ENCODE assay signal across 12 cellular contexts in the genomic region with DNA sequence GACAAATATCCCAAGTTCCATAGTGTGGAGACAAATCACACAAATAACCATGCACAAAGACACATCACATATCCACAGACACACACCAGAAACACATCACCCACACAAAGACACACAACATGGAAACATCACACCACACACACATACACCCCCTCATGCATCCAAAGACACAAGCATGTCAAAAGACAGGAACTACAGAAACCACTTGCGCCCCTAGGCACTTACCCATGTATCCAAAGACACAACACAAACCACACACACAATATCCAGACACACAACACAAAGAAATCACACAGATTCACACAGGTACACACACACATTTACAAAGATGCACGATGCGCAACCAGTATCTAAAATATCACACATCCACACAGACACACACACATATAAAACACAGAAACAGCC. TPM values are rescaled to one million over a fixed set of nuclear protein-coding genes. Genes with fewer than 3 reads are reported as not detected.
A peak's percentile ranks its signal among the peaks of the same experiment; 100 is the strongest.
DNase-seq lines count a peak whose midpoint lies in the region; ATAC-seq, FAIRE-seq and TF ChIP-seq lines count a peak whose summit lies in the region.
"Had no signal": no experiment of that assay in that cellular context is flagged by ENCODE, and none has a peak within 500 bp of the region (broad histone marks: within the 10 kb centered on the region; RNA-seq: fewer than 3 reads in every experiment).

No MANE protein-coding gene starts in this region.

- H2BK120ac ChIP-seq in H1 (replicated peaks; ENCODE audit: low read depth, low read length): no peak overlapping the region

- no peak overlapping the region for H3K27ac Mint-ChIP-seq in stimulated activated effector memory CD8-positive, alpha-beta T cell treated with anti-CD3 and anti-CD28 coated beads, Interleukin-12 subunit alpha, Interleukin-12 subunit beta, amount 100 ng/mL, for 72 hours

- H3K23ac ChIP-seq in H1 (ENCODE audit: insufficient read length): peak overlapping the region; percentile 3

- 90% methylated on average over 3 of the region's 3 CpGs; no CpG with 5 or more reads in 1 of the 2 experiments for WGBS in H1 (ENCODE audit: extremely low coverage in 1 of 2, insufficient coverage in 1 of 2, insufficient read length in 1 of 2, insufficient replicate concordance in 2 of 2, low coverage in 1 of 2, low lambda C conversion rate in 2 of 2, missing lambda C conversion rate in 1 of 2), 2 experiments

- H3K79me1 ChIP-seq in H1 (ENCODE audit: low read depth, low read length): peaks cover 4% of the 10 kb centered on the region

- H3K36me3 Mint-ChIP-seq in activated T-cell treated with anti-CD3 and anti-CD28 coated beads, Interleukin-2, amount 50 U/mL, for 4 hours (ENCODE audit: insufficient read depth): no peaks in the 10 kb centered on the region
- no peaks in the 10 kb centered on the region for H3K36me3 Mint-ChIP-seq in stimulated activated effector memory CD8-positive, alpha-beta T cell treated with anti-CD3 and anti-CD28 coated beads, Interleukin-12 subunit alpha, Interleukin-12 subunit beta, amount 100 ng/mL, for 72 hours

- CTCF ChIA-PET in OCI-LY7 (lab: Charles Lee; ENCODE audit: unreplicated experiment) (no interaction called here), H1 (lab: Charles Lee; ENCODE audit: partially characterized antibody) (no interaction called here)

- no peak for FAIRE-seq in H1 (lab: Jason Lieb, UNC)

- TF ChIP-seq RAD21 in H1 (IDR thresholded peaks at IDR 0.05 in 1 of 2, conservative IDR thresholded peaks at IDR 0.05 in 1 of 2; ENCODE audit: low read depth in 2 of 2, low read length in 2 of 2): no peak

- H3K36me3 ChIP-seq in OCI-LY7 (ENCODE audit: insufficient read depth, low read length): peaks cover 1% of the 10 kb centered on the region; the same call in 1 of the 2 replicates
- no peaks in the 10 kb centered on the region; a peak in 1 of 8 replicates for H3K36me3 ChIP-seq in H1 (ENCODE audit: control insufficient read depth in 2 of 4, insufficient read depth in 4 of 4, low read length in 3 of 4)
- H3K36me3 ChIP-seq: upper lobe of left lung had no signal

- H4K91ac ChIP-seq in H1 (replicated peaks; ENCODE audit: insufficient read length, low read length): peak overlapping the region; percentile 34

- no peak overlapping the region for H2BK5ac ChIP-seq in H1 (ENCODE audit: low read depth, low read length)

- no peak overlapping the region for H3K18ac ChIP-seq in H1 (ENCODE audit: extremely low read depth, low read length)

- peaks cover 0 to 5% (median 4%) of the 10 kb centered on the region in 4 experiments; a peak in 2 of 7 replicates for H3K27me3 ChIP-seq in H1 (replicated peaks in 1 of 4; ENCODE audit: control insufficient read depth in 3 of 4, extremely low read depth in 1 of 4, insufficient read depth in 3 of 4, low read length in 3 of 4)

- peaks cover 79% of the 10 kb centered on the region for H3K27me3 Mint-ChIP-seq in activated T-cell treated with anti-CD3 and anti-CD28 coated beads, Interleukin-2, amount 50 U/mL, for 4 hours (ENCODE audit: low read depth)

- no peak for TF ChIP-seq POLR2A in H1 (IDR thresholded peaks at IDR 0.05; ENCODE audit: control extremely low read depth in 1 of 2, low read depth in 2 of 2, low read length in 2 of 2)

- peaks cover 20% of the 10 kb centered on the region for H3K4me1 ChIP-seq in OCI-LY7 (ENCODE audit: insufficient read depth, low read length, poor library complexity, severe bottlenecking)
- H3K4me1 ChIP-seq in H1 (replicated peaks in 1 of 4; ENCODE audit: control insufficient read depth in 3 of 4, insufficient read depth in 4 of 4, low read length in 3 of 4): peaks cover 6 to 17% (median 14%) of the 10 kb centered on the region in 4 experiments

- H3K4me2 ChIP-seq in OCI-LY7 (ENCODE audit: low read length): peak overlapping the region; percentile 74
- peak overlapping the region; percentile 78 to 80 for H3K4me2 ChIP-seq in H1 (ENCODE audit: insufficient read depth in 1 of 2, low read depth in 2 of 2, low read length in 2 of 2)

- POLR2A ChIA-PET in OCI-LY7 (lab: Charles Lee): no interaction called here
- POLR2A ChIA-PET in H1 (lab: Charles Lee; ENCODE audit: partially characterized antibody): no interaction called here

- peak overlapping the region; percentile 59 for H3K4me3 Mint-ChIP-seq in activated T-cell treated with anti-CD3 and anti-CD28 coated beads, Interleukin-2, amount 50 U/mL, for 4 hours
- H3K4me3 Mint-ChIP-seq in stimulated activated effector memory CD8-positive, alpha-beta T cell treated with anti-CD3 and anti-CD28 coated beads, Interleukin-12 subunit alpha, Interleukin-12 subunit beta, amount 100 ng/mL, for 72 hours: peak overlapping the region; percentile 64

- DNase-seq in activated T-cell treated with anti-CD3 and anti-CD28 coated beads, Interleukin-2, amount 50 U/mL, for 4 hours: no peak
- no peak for DNase-seq in activated T-cell treated with anti-CD3 and anti-CD28 coated beads, Interleukin-2, amount 50 U/mL, for 48 hours
- no peak for DNase-seq in OCI-LY7 (ENCODE audit: low spot score)
- no peak for DNase-seq in H1 (ENCODE audit: low read depth in 1 of 2, low spot score in 2 of 2)
- DNase-seq in stimulated activated effector memory CD8-positive, alpha-beta T cell treated with anti-CD3 and anti-CD28 coated beads, Interleukin-12 subunit alpha, Interleukin-12 subunit beta, amount 100 ng/mL, for 72 hours (ENCODE audit: low spot score in 2 of 2): no peak
- no peak for DNase-seq in stimulated activated CD4-positive, alpha-beta T cell treated with anti-CD3 and anti-CD28 coated beads, Interleukin-12 subunit alpha, Interleukin-12 subunit beta, amount 100 ng/mL, for 4 hours
- DNase-seq: NCI-H345; stimulated activated CD4-positive, alpha-beta T cell treated with anti-CD3 and anti-CD28 coated beads, Interleukin-4, amount 100 ng/mL, for 1 hour had no signal

- H3K79me2 ChIP-seq in OCI-LY7 (ENCODE audit: insufficient read depth, low read depth, low read length): no peaks in the 10 kb centered on the region
- peaks cover 0 to 7% of the 10 kb centered on the region in 2 experiments; a peak in 2 of 4 replicates for H3K79me2 ChIP-seq in H1 (ENCODE audit: control insufficient read depth in 1 of 2, insufficient read depth in 2 of 2, low read length in 2 of 2)

- H3K9ac ChIP-seq in H1 (replicated peaks in 1 of 4; ENCODE audit: extremely low read depth in 1 of 4, low read depth in 3 of 4, low read length in 3 of 4): no peak overlapping the region; a peak in 2 of 7 replicates

- peaks cover 21% of the 10 kb centered on the region for H3K4me1 Mint-ChIP-seq in activated T-cell treated with anti-CD3 and anti-CD28 coated beads, Interleukin-2, amount 50 U/mL, for 4 hours (ENCODE audit: low read depth)
- H3K4me1 Mint-ChIP-seq in stimulated activated effector memory CD8-positive, alpha-beta T cell treated with anti-CD3 and anti-CD28 coated beads, Interleukin-12 subunit alpha, Interleukin-12 subunit beta, amount 100 ng/mL, for 72 hours: peaks cover 30% of the 10 kb centered on the region

- ATAC-seq in activated T-cell treated with anti-CD3 and anti-CD28 coated beads, Interleukin-2, amount 50 U/mL, for 4 hours: no peak
- ATAC-seq in stimulated activated effector memory CD8-positive, alpha-beta T cell treated with anti-CD3 and anti-CD28 coated beads, Interleukin-12 subunit alpha, Interleukin-12 subunit beta, amount 100 ng/mL, for 72 hours: no peak
- ATAC-seq in GM19452 (IDR thresholded peaks at IDR 0.05; ENCODE audit: unreplicated experiment): no peak
- no peak for ATAC-seq in HG03342 (IDR thresholded peaks at IDR 0.05; ENCODE audit: unreplicated experiment)

- H3K27ac ChIP-seq in OCI-LY7 (ENCODE audit: low read depth, low read length, poor library complexity, severe bottlenecking) (no peak overlapping the region), H1 (ENCODE audit: low read depth, low read length) (no peak overlapping the region)
- H3K27ac ChIP-seq: coronary artery, upper lobe of left lung had no signal

- no peak overlapping the region for H2BK20ac ChIP-seq in H1 (ENCODE audit: low read length)

- H3K4ac ChIP-seq in H1 (replicated peaks; ENCODE audit: insufficient read length, low read depth, low read length): peak overlapping the region; percentile 78

- H3K23me2 ChIP-seq in H1 (ENCODE audit: low read depth, low read length): peaks cover 8% of the 10 kb centered on the region

- H3K14ac ChIP-seq in H1 (ENCODE audit: insufficient read length): no peak overlapping the region

- H3K9me2 ChIP-seq in OCI-LY7 (ENCODE audit: insufficient read depth, low read length): no peaks in the 10 kb centered on the region

- no peak overlapping the region for H4K5ac ChIP-seq in H1 (ENCODE audit: insufficient read length, low read depth, low read length)

- H2BK12ac ChIP-seq in H1 (ENCODE audit: low read depth, low read length): peak overlapping the region; percentile 30; the same call in 1 of the 2 replicates

- no peaks in the 10 kb centered on the region for H3K9me3 Mint-ChIP-seq in activated T-cell treated with anti-CD3 and anti-CD28 coated beads, Interleukin-2, amount 50 U/mL, for 4 hours
- no peaks in the 10 kb centered on the region for H3K9me3 Mint-ChIP-seq in stimulated activated effector memory CD8-positive, alpha-beta T cell treated with anti-CD3 and anti-CD28 coated beads, Interleukin-12 subunit alpha, Interleukin-12 subunit beta, amount 100 ng/mL, for 72 hours

- no peak for TF ChIP-seq EP300 in H1 (IDR thresholded peaks at IDR 0.05; ENCODE audit: borderline replicate concordance in 1 of 2, low read depth in 2 of 2, low read length in 2 of 2)

- intact Hi-C loops in OCI-LY7 (cut with micrococcal nuclease; ENCODE audit: unreplicated experiment): loop anchor here (5.0 to 10.0 kb wide), 2 partner anchors 81 to 248 kb away; no protein-coding TSS in a partner anchor

- H4K8ac ChIP-seq in H1 (ENCODE audit: extremely low read depth, insufficient read depth, low read length): no peak overlapping the region

- H3K56ac ChIP-seq in H1 (replicated peaks; ENCODE audit: insufficient read length, low read depth, low read length): peak overlapping the region; percentile 79

- peak overlapping the region; percentile 93 for H2BK15ac ChIP-seq in H1 (ENCODE audit: low read length)

- H4K20me1 ChIP-seq in OCI-LY7 (ENCODE audit: insufficient read depth, low read length) (no peaks in the 10 kb centered on the region), H1 (replicated peaks in 1 of 2; ENCODE audit: control insufficient read depth in 1 of 2, insufficient read depth in 2 of 2, low read length in 2 of 2) (peaks cover 0 to 5% of the 10 kb centered on the region in 2 experiments)

- H2AFZ ChIP-seq in OCI-LY7 (ENCODE audit: low read length) (no peak overlapping the region), H1 (ENCODE audit: low read length) (no peak overlapping the region)

- H3K4me3 ChIP-seq in OCI-LY7 (ENCODE audit: low read depth, low read length, poor library complexity, severe bottlenecking) (peak overlapping the region; percentile 76), H1 (ENCODE audit: extremely low read depth in 1 of 4, insufficient read depth in 2 of 4, low read depth in 3 of 4, low read length in 4 of 4) (peak overlapping the region in 1 of 4 experiments; percentile 74; a peak in 4 of 8 replicates)

- TF ChIP-seq CTCF in OCI-LY7 (conservative IDR thresholded peaks at IDR 0.05; ENCODE audit: low read length) (no peak), H1 (IDR thresholded peaks at IDR 0.05; ENCODE audit: control extremely low read depth in 1 of 3, insufficient read depth in 1 of 3, low read depth in 1 of 3, low read length in 3 of 3) (no peak)

- no TSS peak for BruUV-seq in OCI-LY7 (replicated peaks; lab: Mats Ljungman, UMichigan)

- H3K9me3 ChIP-seq in OCI-LY7 (ENCODE audit: low read length): no peaks in the 10 kb centered on the region
- no peaks in the 10 kb centered on the region for H3K9me3 ChIP-seq in H1 (ENCODE audit: insufficient read depth in 2 of 2, low read depth in 1 of 2, low read length in 1 of 2)
- H3K9me3 ChIP-seq: upper lobe of left lung had no signal

- H2AK5ac ChIP-seq in H1 (ENCODE audit: low read depth, low read length): peak overlapping the region; percentile 86; the same call in 1 of the 2 replicates

RNA-seq across cellular contexts. Expression of a gene that starts 0.9 kb away (rescaled TPM):
- under 1 TPM; 0.40 to 0.45 (median 0.43) TPM for total RNA-seq in activated T-cell treated with anti-CD3 and anti-CD28 coated beads, Interleukin-2, amount 50 U/mL, for 4 hours
- 6.5 and 7.6 TPM in 2 replicates for total RNA-seq in OCI-LY7 (2014; rRNA removed; shearing (Covaris generic))
- 11.3 and 11.4 TPM in 2 replicates for total RNA-seq in OCI-LY7 (2022)
- total RNA-seq in H1 (2021; fragmentation: NEBNext Ultra II Directional; extraction: Animal tissue kit (Norgen Biotek cat#: 25700)): 15.2 and 15.6 TPM in 2 replicates
- 12.9 and 20.9 TPM in 2 replicates for polyA plus RNA-seq in H1 (2011; rRNA removed)
- polyA plus RNA-seq in H1 (2011; cell fraction: cytosol; rRNA removed): 12.4 TPM
- 20.0 TPM for polyA plus RNA-seq in H1 (2011; cell fraction: nucleus; rRNA removed)
- polyA plus RNA-seq in H1 (2012, experiment 1 of 2): 5.4 to 11.2 TPM (median 10.0 TPM) in 4 replicates
- polyA plus RNA-seq in H1 (2012, experiment 2 of 2): 7.2 TPM
- 5.0 TPM for polyA plus RNA-seq in H1 (2013, experiment 1 of 2)
- polyA plus RNA-seq in H1 (2013, experiment 2 of 2): 5.9 TPM
- polyA minus RNA-seq in H1 (2011; rRNA and poly(A)+ RNA removed): 3.9 and 5.9 TPM in 2 replicates
- polyA minus RNA-seq in H1 (2011; cell fraction: cytosol; rRNA and poly(A)+ RNA removed): 7.3 TPM
- 5.0 TPM for polyA minus RNA-seq in H1 (2011; cell fraction: nucleus; rRNA and poly(A)+ RNA removed)

RNA-seq across cellular contexts. Expression of a gene that starts 33.1 kb away (rescaled TPM):
- 1 to 10 TPM in 1 of 3 donors, under 1 TPM in 2; 0.34 to 1.8 (median 0.46) TPM for total RNA-seq in activated T-cell treated with anti-CD3 and anti-CD28 coated beads, Interleukin-2, amount 50 U/mL, for 4 hours
- total RNA-seq in OCI-LY7 (2014; rRNA removed; shearing (Covaris generic)): not detected in 2 replicates
- total RNA-seq in OCI-LY7 (2022): not detected in 2 replicates
- 21.8 and 26.3 TPM in 2 replicates for total RNA-seq in H1 (2021; fragmentation: NEBNext Ultra II Directional; extraction: Animal tissue kit (Norgen Biotek cat#: 25700))
- 13.6 and 20.7 TPM in 2 replicates for polyA plus RNA-seq in H1 (2011; rRNA removed)
- polyA plus RNA-seq in H1 (2011; cell fraction: cytosol; rRNA removed): 22.7 TPM
- 12.6 TPM for polyA plus RNA-seq in H1 (2011; cell fraction: nucleus; rRNA removed)
- 8.5 to 22.2 TPM (median 17.5 TPM) in 4 replicates for polyA plus RNA-seq in H1 (2012, experiment 1 of 2)
- polyA plus RNA-seq in H1 (2012, experiment 2 of 2): 11.4 TPM
- polyA plus RNA-seq in H1 (2013, experiment 1 of 2): 26.7 TPM
- 25.6 TPM for polyA plus RNA-seq in H1 (2013, experiment 2 of 2)
- 0.27 and 0.82 TPM in 2 replicates for polyA minus RNA-seq in H1 (2011; rRNA and poly(A)+ RNA removed)
- polyA minus RNA-seq in H1 (2011; cell fraction: cytosol; rRNA and poly(A)+ RNA removed): 8.8 TPM
- polyA minus RNA-seq in H1 (2011; cell fraction: nucleus; rRNA and poly(A)+ RNA removed): 5.5 TPM

RNA-seq across cellular contexts. Expression of a gene that starts 41.3 kb away (rescaled TPM):
- total RNA-seq in activated T-cell treated with anti-CD3 and anti-CD28 coated beads, Interleukin-2, amount 50 U/mL, for 4 hours: 10 to 100 TPM; 15.6 to 27.5 (median 20.6) TPM
- total RNA-seq in OCI-LY7 (2014; rRNA removed; shearing (Covaris generic)): 36.7 and 59.5 TPM in 2 replicates
- total RNA-seq in OCI-LY7 (2022): 77.2 and 82.2 TPM in 2 replicates
- total RNA-seq in H1 (2021; fragmentation: NEBNext Ultra II Directional; extraction: Animal tissue kit (Norgen Biotek cat#: 25700)): 296 and 303 TPM in 2 replicates
- polyA plus RNA-seq in H1 (2011; rRNA removed): 294 and 376 TPM in 2 replicates
- 293 TPM for polyA plus RNA-seq in H1 (2011; cell fraction: cytosol; rRNA removed)
- 296 TPM for polyA plus RNA-seq in H1 (2011; cell fraction: nucleus; rRNA removed)
- 239 to 303 TPM (median 281 TPM) in 4 replicates for polyA plus RNA-seq in H1 (2012, experiment 1 of 2)
- polyA plus RNA-seq in H1 (2012, experiment 2 of 2): 299 TPM
- polyA plus RNA-seq in H1 (2013, experiment 1 of 2): 265 TPM
- polyA plus RNA-seq in H1 (2013, experiment 2 of 2): 292 TPM
- 139 and 147 TPM in 2 replicates for polyA minus RNA-seq in H1 (2011; rRNA and poly(A)+ RNA removed)
- 139 TPM for polyA minus RNA-seq in H1 (2011; cell fraction: cytosol; rRNA and poly(A)+ RNA removed)
- 76.6 TPM for polyA minus RNA-seq in H1 (2011; cell fraction: nucleus; rRNA and poly(A)+ RNA removed)

Comparison
In these comparisons a context has a peak if more than half of its experiments do, and no peak if none do; other contexts are left out.
1. RNA of a gene that starts 0.9 kb away (total RNA-seq): 15.2 to 15.6 TPM in H1 and 6.5 to 11.4 TPM in OCI-LY7; 0.40 to 0.45 TPM in activated T-cell treated with anti-CD3 and anti-CD28 coated beads, Interleukin-2, amount 50 U/mL, for 4 hours; every median in the first group is over 4 times any median in the second.